ENCODE assay signal across 31 cellular contexts in the genomic region with DNA sequence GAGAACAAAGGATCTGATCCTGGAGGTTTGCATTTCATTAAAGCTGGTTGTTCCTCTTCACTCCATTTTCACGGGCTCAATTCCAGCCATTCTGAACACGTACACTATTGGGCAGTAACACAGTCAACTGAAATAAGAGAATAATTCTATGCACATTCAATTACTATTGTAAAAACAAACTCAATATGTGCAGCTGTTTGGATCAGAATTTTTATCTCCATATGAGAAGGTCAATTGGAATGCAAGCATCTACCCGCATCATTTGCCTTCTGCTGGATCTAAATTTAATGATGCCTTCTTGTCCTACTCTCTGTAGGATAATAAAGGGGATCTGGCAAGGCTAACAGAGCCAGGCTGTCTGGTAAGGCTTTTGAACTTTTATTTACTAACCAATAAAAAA.
DNase-seq lines count a peak whose midpoint lies in the region; ATAC-seq and TF ChIP-seq lines count a peak whose summit lies in the region.
"Had no signal": no experiment of that assay in that cellular context is flagged by ENCODE, and none has a peak within 500 bp of the region (broad histone marks: within the 10 kb centered on the region; RNA-seq: fewer than 3 reads in every experiment).

No MANE protein-coding gene starts in this region.

- H3K4me2 ChIP-seq in fibroblast of lung (ENCODE audit: extremely low read depth, insufficient read depth, low read length): no peak overlapping the region
- H3K4me2 ChIP-seq: hepatocyte had no signal

- H3K27ac Mint-ChIP-seq in natural killer cell treated with Interleukin-12 subunit alpha and Interleukin-12 subunit beta and Interleukin-15 and Interleukin-18, amount 100 ng/mL, for 72 hours: no peak overlapping the region
- H3K27ac Mint-ChIP-seq: immature natural killer cell; natural killer cell; stimulated activated naive B cell treated with anti-CD40 and anti-IgM and Interleukin-4, amounts not matched to agents 10 μg/mL and 1 μg/mL and 100 μg/mL, for 72 hours had no signal

- H3K9me3 ChIP-seq in SJCRH30 (replicated peaks) (no peaks in the 10 kb centered on the region), fibroblast of lung (ENCODE audit: control insufficient read depth, insufficient read depth, low read depth, low read length) (no peaks in the 10 kb centered on the region), colonic mucosa (no peaks in the 10 kb centered on the region)
- H3K9me3 ChIP-seq: adrenal gland, MG63, ovary, suprapubic skin had no signal

- H3K27ac ChIP-seq in SJCRH30 (peak overlapping the region; percentile 69), fibroblast of lung (ENCODE audit: insufficient read depth, low read length) (no peak overlapping the region), colonic mucosa (no peak overlapping the region)
- H3K27ac ChIP-seq: adrenal gland, C4-2B, dorsolateral prefrontal cortex, hepatocyte, ovary, suprapubic skin had no signal

- H2AFZ ChIP-seq in fibroblast of lung (ENCODE audit: low read length): no peak overlapping the region
- H2AFZ ChIP-seq: hepatocyte had no signal

- peaks cover 2% of the 10 kb centered on the region for H3K9me3 Mint-ChIP-seq in natural killer cell treated with Interleukin-12 subunit alpha and Interleukin-12 subunit beta and Interleukin-15 and Interleukin-18, amount 100 ng/mL, for 72 hours

- no peaks in the 10 kb centered on the region for H4K20me1 ChIP-seq in fibroblast of lung (ENCODE audit: control insufficient read depth, extremely low read depth, insufficient read depth, low read length)

- CTCF ChIA-PET in AG04449 (lab: Yijun Ruan, JAX): interaction anchor here (4.6 kb wide), 1 partner anchor 309 kb away, joined by 15 read pairs; no protein-coding TSS in a partner anchor

- POLR2A ChIA-PET in AG04449 (lab: Yijun Ruan, JAX): no interaction called here

- H3K36me3 Mint-ChIP-seq in natural killer cell treated with Interleukin-12 subunit alpha and Interleukin-12 subunit beta and Interleukin-15 and Interleukin-18, amount 100 ng/mL, for 72 hours: no peaks in the 10 kb centered on the region
- H3K36me3 Mint-ChIP-seq: immature natural killer cell; natural killer cell; stimulated activated naive B cell treated with anti-CD40 and anti-IgM and Interleukin-4, amounts not matched to agents 10 μg/mL and 1 μg/mL and 100 μg/mL, for 72 hours had no signal

- intact Hi-C loops in colonic mucosa (cut with DNase I): no loop called here

- no peaks in the 10 kb centered on the region for H3K4me1 Mint-ChIP-seq in natural killer cell treated with Interleukin-12 subunit alpha and Interleukin-12 subunit beta and Interleukin-15 and Interleukin-18, amount 100 ng/mL, for 72 hours (ENCODE audit: low read depth in 2 of 2)
- H3K4me1 Mint-ChIP-seq: immature natural killer cell; natural killer cell; stimulated activated naive B cell treated with anti-CD40 and anti-IgM and Interleukin-4, amounts not matched to agents 10 μg/mL and 1 μg/mL and 100 μg/mL, for 72 hours had no signal

- H3K27me3 Mint-ChIP-seq in natural killer cell treated with Interleukin-12 subunit alpha and Interleukin-12 subunit beta and Interleukin-15 and Interleukin-18, amount 100 ng/mL, for 72 hours: no peaks in the 10 kb centered on the region
- H3K27me3 Mint-ChIP-seq: stimulated activated naive B cell treated with anti-CD40 and anti-IgM and Interleukin-4, amounts not matched to agents 10 μg/mL and 1 μg/mL and 100 μg/mL, for 72 hours had no signal

- H3K9ac ChIP-seq in fibroblast of lung (ENCODE audit: insufficient read depth, low read length) (no peak overlapping the region), colonic mucosa (ENCODE audit: low read depth in 2 of 2, low read length in 2 of 2) (no peak overlapping the region)

- H3K4me3 ChIP-seq in AG04449 (ENCODE audit: low read depth, low read length): no peak overlapping the region
- H3K4me3 ChIP-seq in SJCRH30: no peak overlapping the region
- H3K4me3 ChIP-seq in fibroblast of lung (replicated peaks in 1 of 4; ENCODE audit: control extremely low read depth in 1 of 4, insufficient read depth in 1 of 4, low read depth in 3 of 4, low read length in 4 of 4): no peak overlapping the region
- H3K4me3 ChIP-seq in colonic mucosa: no peak overlapping the region
- H3K4me3 ChIP-seq: adrenal gland, dorsolateral prefrontal cortex, hepatocyte, MG63, ovary, suprapubic skin had no signal

- DNase-seq in AG04449 (ENCODE audit: low read depth, low spot score) (peak; percentile 29), GM04503 (ENCODE audit: low read depth) (peak; percentile 54), SJCRH30 (peak; percentile 32 to 62), fibroblast of lung (ENCODE audit: low read depth in 2 of 2) (peak; percentile 36 to 68), glomerular visceral epithelial cell (ENCODE audit: extremely low spot score) (no peak), colonic mucosa (no peak)
- DNase-seq in natural killer cell treated with Interleukin-12 subunit alpha and Interleukin-12 subunit beta and Interleukin-15 and Interleukin-18, amount 100 ng/mL, for 72 hours (ENCODE audit: low spot score): no peak
- DNase-seq: 8988T; activated gamma-delta T cell treated with Interleukin-2 at 50 U/mL for 16 hours; activated T-cell treated with anti-CD3 and anti-CD28 coated beads, Interleukin-2, amount 50 U/mL, for 1 hour; adrenal gland; caudate nucleus; dorsolateral prefrontal cortex; HCEC 1CT; immature natural killer cell; MG63; natural killer cell; NCI-H1436; NCI-H510A treated with DMSO at 0.1 percent for 48 hours; ovary; right cardiac atrium; stimulated activated CD4-positive, alpha-beta T cell treated with anti-CD3 and anti-CD28 coated beads, Interleukin-12 subunit alpha, Interleukin-12 subunit beta, amount 100 ng/mL, for 4 hours; stimulated activated CD4-positive, alpha-beta T cell treated with anti-CD3 and anti-CD28 coated beads, Interleukin-4, amount 100 ng/mL, for 24 hours; stimulated activated naive B cell treated with anti-CD40 and anti-IgM and Interleukin-4, amounts not matched to agents 10 μg/mL and 1 μg/mL and 100 μg/mL, for 72 hours; T-helper 1 cell had no signal

- no peaks in the 10 kb centered on the region for H3K79me2 ChIP-seq in fibroblast of lung (ENCODE audit: control insufficient read depth, insufficient read depth, low read length)
- H3K79me2 ChIP-seq: hepatocyte had no signal

- H3K36me3 ChIP-seq in SJCRH30 (no peaks in the 10 kb centered on the region), fibroblast of lung (ENCODE audit: control insufficient read depth, insufficient read depth, low read length) (no peaks in the 10 kb centered on the region), colonic mucosa (no peaks in the 10 kb centered on the region)
- H3K36me3 ChIP-seq: adrenal gland, MG63, ovary, suprapubic skin had no signal

- H3K27me3 ChIP-seq in SJCRH30: no peaks in the 10 kb centered on the region
- no peaks in the 10 kb centered on the region for H3K27me3 ChIP-seq in fibroblast of lung (ENCODE audit: control insufficient read depth, insufficient read depth, low read length)
- H3K27me3 ChIP-seq in colonic mucosa: no peaks in the 10 kb centered on the region
- H3K27me3 ChIP-seq: adrenal gland, dorsolateral prefrontal cortex, hepatocyte, MG63, ovary, suprapubic skin had no signal

- peaks cover 27% of the 10 kb centered on the region for H3K4me1 ChIP-seq in SJCRH30
- H3K4me1 ChIP-seq in fibroblast of lung (ENCODE audit: control insufficient read depth, extremely low read depth, insufficient read depth, low read length): no peaks in the 10 kb centered on the region
- no peaks in the 10 kb centered on the region for H3K4me1 ChIP-seq in colonic mucosa
- H3K4me1 ChIP-seq: adrenal gland, suprapubic skin had no signal

- TF ChIP-seq CTCF in AG04449 (IDR thresholded peaks at IDR 0.05; ENCODE audit: insufficient read depth, low read length, missing control alignments): no peak
- TF ChIP-seq CTCF in fibroblast of lung (conservative IDR thresholded peaks at IDR 0.05 in 1 of 2, IDR thresholded peaks at IDR 0.05 in 1 of 2; ENCODE audit: low read depth in 1 of 2, low read length in 2 of 2): no peak
- no peak for TF ChIP-seq CTCF in colonic mucosa (IDR thresholded peaks at IDR 0.05)

- no peak for ATAC-seq in HG02981 (IDR thresholded peaks at IDR 0.05; ENCODE audit: unreplicated experiment)
- no peak for ATAC-seq in natural killer cell treated with Interleukin-12 subunit alpha and Interleukin-12 subunit beta and Interleukin-15 and Interleukin-18, amount 100 ng/mL, for 72 hours
- ATAC-seq: left lobe of liver; natural killer cell; Panc1; right cardiac atrium; stimulated activated naive B cell treated with anti-CD40 and anti-IgM and Interleukin-4, amounts not matched to agents 10 μg/mL and 1 μg/mL and 100 μg/mL, for 72 hours had no signal

- no peak overlapping the region for H3K4me3 Mint-ChIP-seq in natural killer cell treated with Interleukin-12 subunit alpha and Interleukin-12 subunit beta and Interleukin-15 and Interleukin-18, amount 100 ng/mL, for 72 hours
- H3K4me3 Mint-ChIP-seq: immature natural killer cell; natural killer cell; stimulated activated naive B cell treated with anti-CD40 and anti-IgM and Interleukin-4, amounts not matched to agents 10 μg/mL and 1 μg/mL and 100 μg/mL, for 72 hours had no signal

Comparison
In these comparisons a context has a peak if more than half of its experiments do, and no peak if none do; other contexts are left out.
1. DNase-seq: peak in AG04449 (single experiment), GM04503 (single experiment), SJCRH30 (2 of 2) and fibroblast of lung (2 of 2); none in glomerular visceral epithelial cell (single experiment), natural killer cell treated with Interleukin-12 subunit alpha and Interleukin-12 subunit beta and Interleukin-15 and Interleukin-18, amount 100 ng/mL, for 72 hours (single experiment) and colonic mucosa (single experiment).